ENCODE assay signal across 1 cellular context in genomic region chr2:12717191-12717987, GRCh38.
TF ChIP-seq lines count a peak whose summit lies in the region.

No MANE protein-coding gene starts in this region.

TF ChIP-seq in HepG2, 621 proteins besides CTCF, POLR2A, EP300 and RAD21 (continued from another document and continues in another):
- TF ChIP-seq ZNF34 (CRISPR knock-in tag; IDR thresholded peaks at IDR 0.05; ENCODE audit: borderline replicate concordance) (no peak), IKZF1 (IDR thresholded peaks at IDR 0.05) (no peak), FLYWCH1 (CRISPR knock-in tag; IDR thresholded peaks at IDR 0.05) (no peak), PHF5A (CRISPR knock-in tag; IDR thresholded peaks at IDR 0.05; ENCODE audit: low read depth, unreplicated experiment) (no peak), TERF1 (CRISPR knock-in tag; IDR thresholded peaks at IDR 0.05) (no peak), KLF16 (CRISPR knock-in tag; IDR thresholded peaks at IDR 0.05) (no peak), SAFB2 (CRISPR knock-in tag; IDR thresholded peaks at IDR 0.05; ENCODE audit: borderline replicate concordance, low read depth) (no peak), REL (CRISPR knock-in tag; conservative IDR thresholded peaks at IDR 0.05) (no peak), RNF2 (conservative IDR thresholded peaks at IDR 0.05; ENCODE audit: low read depth) (peak; percentile 49; the same call in 1 of the 2 replicates), HBP1 (CRISPR knock-in tag; IDR thresholded peaks at IDR 0.05; ENCODE audit: low read depth) (no peak), NFKB2 (CRISPR knock-in tag; IDR thresholded peaks at IDR 0.05; ENCODE audit: borderline replicate concordance) (peak; percentile 65; the same call in 1 of the 2 replicates), ZNF550 (CRISPR knock-in tag; IDR thresholded peaks at IDR 0.05; ENCODE audit: borderline replicate concordance) (no peak), HNRNPLL (IDR thresholded peaks at IDR 0.05; ENCODE audit: low read depth, low read length, poor library complexity, severe bottlenecking) (peak; percentile 41), NPAS2 (CRISPR knock-in tag; IDR thresholded peaks at IDR 0.05; ENCODE audit: borderline replicate concordance) (no peak), RFXAP (CRISPR knock-in tag; IDR thresholded peaks at IDR 0.05; ENCODE audit: borderline replicate concordance) (0 out of 2 replicates have a peak, but pooled peaks have one; percentile 24), ZNF569 (CRISPR knock-in tag; IDR thresholded peaks at IDR 0.05; ENCODE audit: borderline replicate concordance) (no peak), ZBTB7B (CRISPR knock-in tag; IDR thresholded peaks at IDR 0.05) (peak; percentile 21), ZSCAN20 (CRISPR knock-in tag; IDR thresholded peaks at IDR 0.05; ENCODE audit: borderline replicate concordance) (no peak), KDM5B (CRISPR knock-in tag; IDR thresholded peaks at IDR 0.05; ENCODE audit: borderline replicate concordance) (no peak), ZNF3 (CRISPR knock-in tag; IDR thresholded peaks at IDR 0.05) (no peak), MTA1 (CRISPR knock-in tag; IDR thresholded peaks at IDR 0.05; ENCODE audit: borderline replicate concordance) (peak; percentile 37; the same call in 1 of the 2 replicates), ZNF547 (CRISPR knock-in tag; IDR thresholded peaks at IDR 0.05) (no peak), ZNF326 (CRISPR knock-in tag; IDR thresholded peaks at IDR 0.05; ENCODE audit: borderline replicate concordance) (no peak), ZNF230 (CRISPR knock-in tag; IDR thresholded peaks at IDR 0.05) (no peak), NONO (IDR thresholded peaks at IDR 0.05) (no peak), NONO (CRISPR knock-in tag; conservative IDR thresholded peaks at IDR 0.05) (no peak), ZBTB2 (CRISPR knock-in tag; IDR thresholded peaks at IDR 0.05; ENCODE audit: low read depth) (no peak), LCORL (IDR thresholded peaks at IDR 0.05) (no peak), LCORL (CRISPR knock-in tag; IDR thresholded peaks at IDR 0.05) (no peak), ZBTB21 (CRISPR knock-in tag; IDR thresholded peaks at IDR 0.05) (no peak), NR3C1 (CRISPR knock-in tag; IDR thresholded peaks at IDR 0.05) (no peak), ZFP82 (CRISPR knock-in tag; IDR thresholded peaks at IDR 0.05; ENCODE audit: borderline replicate concordance) (no peak), ZFX (CRISPR knock-in tag; IDR thresholded peaks at IDR 0.05; ENCODE audit: low read depth) (no peak), STAG1 (CRISPR knock-in tag; IDR thresholded peaks at IDR 0.05) (peak; percentile 22), NFKBIZ (CRISPR knock-in tag; IDR thresholded peaks at IDR 0.05) (no peak), HOXA3 (CRISPR knock-in tag; IDR thresholded peaks at IDR 0.05) (0 out of 2 replicates have a peak, but pooled peaks have one; percentile 15), FOXP4 (CRISPR knock-in tag; IDR thresholded peaks at IDR 0.05) (no peak; the same call in none of the 2 replicates), JARID2 (CRISPR knock-in tag; IDR thresholded peaks at IDR 0.05; ENCODE audit: insufficient replicate concordance) (no peak), CBX1 (IDR thresholded peaks at IDR 0.05; ENCODE audit: low read depth) (no peak)
- TF ChIP-seq, protein P1, sequence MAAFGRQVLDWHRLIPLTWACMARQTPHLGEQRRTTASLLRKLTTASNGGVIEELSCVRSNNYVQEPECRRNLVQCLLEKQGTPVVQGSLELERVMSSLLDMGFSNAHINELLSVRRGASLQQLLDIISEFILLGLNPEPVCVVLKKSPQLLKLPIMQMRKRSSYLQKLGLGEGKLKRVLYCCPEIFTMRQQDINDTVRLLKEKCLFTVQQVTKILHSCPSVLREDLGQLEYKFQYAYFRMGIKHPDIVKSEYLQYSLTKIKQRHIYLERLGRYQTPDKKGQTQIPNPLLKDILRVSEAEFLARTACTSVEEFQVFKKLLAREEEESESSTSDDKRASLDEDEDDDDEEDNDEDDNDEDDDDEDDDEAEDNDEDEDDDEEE (CRISPR knock-in tag; IDR thresholded peaks at IDR 0.05), result no peak
- TF ChIP-seq, protein P2, sequence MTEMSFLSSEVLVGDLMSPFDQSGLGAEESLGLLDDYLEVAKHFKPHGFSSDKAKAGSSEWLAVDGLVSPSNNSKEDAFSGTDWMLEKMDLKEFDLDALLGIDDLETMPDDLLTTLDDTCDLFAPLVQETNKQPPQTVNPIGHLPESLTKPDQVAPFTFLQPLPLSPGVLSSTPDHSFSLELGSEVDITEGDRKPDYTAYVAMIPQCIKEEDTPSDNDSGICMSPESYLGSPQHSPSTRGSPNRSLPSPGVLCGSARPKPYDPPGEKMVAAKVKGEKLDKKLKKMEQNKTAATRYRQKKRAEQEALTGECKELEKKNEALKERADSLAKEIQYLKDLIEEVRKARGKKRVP (CRISPR knock-in tag; IDR thresholded peaks at IDR 0.05), result no peak
- TF ChIP-seq, protein P3, sequence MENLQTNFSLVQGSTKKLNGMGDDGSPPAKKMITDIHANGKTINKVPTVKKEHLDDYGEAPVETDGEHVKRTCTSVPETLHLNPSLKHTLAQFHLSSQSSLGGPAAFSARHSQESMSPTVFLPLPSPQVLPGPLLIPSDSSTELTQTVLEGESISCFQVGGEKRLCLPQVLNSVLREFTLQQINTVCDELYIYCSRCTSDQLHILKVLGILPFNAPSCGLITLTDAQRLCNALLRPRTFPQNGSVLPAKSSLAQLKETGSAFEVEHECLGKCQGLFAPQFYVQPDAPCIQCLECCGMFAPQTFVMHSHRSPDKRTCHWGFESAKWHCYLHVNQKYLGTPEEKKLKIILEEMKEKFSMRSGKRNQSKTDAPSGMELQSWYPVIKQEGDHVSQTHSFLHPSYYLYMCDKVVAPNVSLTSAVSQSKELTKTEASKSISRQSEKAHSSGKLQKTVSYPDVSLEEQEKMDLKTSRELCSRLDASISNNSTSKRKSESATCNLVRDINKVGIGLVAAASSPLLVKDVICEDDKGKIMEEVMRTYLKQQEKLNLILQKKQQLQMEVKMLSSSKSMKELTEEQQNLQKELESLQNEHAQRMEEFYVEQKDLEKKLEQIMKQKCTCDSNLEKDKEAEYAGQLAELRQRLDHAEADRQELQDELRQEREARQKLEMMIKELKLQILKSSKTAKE (CRISPR knock-in tag; IDR thresholded peaks at IDR 0.05; ENCODE audit: borderline replicate concordance), result no peak
- TF ChIP-seq, protein P4, sequence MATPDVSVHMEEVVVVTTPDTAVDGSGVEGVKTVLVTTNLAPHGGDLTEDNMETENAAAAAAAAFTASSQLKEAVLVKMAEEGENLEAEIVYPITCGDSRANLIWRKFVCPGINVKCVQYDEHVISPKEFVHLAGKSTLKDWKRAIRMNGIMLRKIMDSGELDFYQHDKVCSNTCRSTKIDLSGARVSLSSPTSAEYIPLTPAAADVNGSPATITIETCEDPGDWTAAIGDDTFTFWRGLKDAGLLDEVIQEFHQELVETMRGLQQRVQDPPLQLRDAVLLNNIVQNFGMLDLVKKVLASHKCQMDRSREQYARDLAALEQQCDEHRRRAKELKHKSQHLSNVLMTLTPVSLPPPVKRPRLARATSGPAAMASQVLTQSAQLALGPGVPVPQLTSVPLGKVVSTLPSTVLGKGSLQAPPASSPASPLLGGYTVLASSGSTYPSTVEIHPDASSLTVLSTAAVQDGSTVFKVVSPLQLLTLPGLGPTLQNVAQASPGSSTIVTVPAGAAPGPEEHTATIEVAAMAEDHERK (CRISPR knock-in tag; IDR thresholded peaks at IDR 0.05; ENCODE audit: low read depth), result no peak
- TF ChIP-seq, protein P5, sequence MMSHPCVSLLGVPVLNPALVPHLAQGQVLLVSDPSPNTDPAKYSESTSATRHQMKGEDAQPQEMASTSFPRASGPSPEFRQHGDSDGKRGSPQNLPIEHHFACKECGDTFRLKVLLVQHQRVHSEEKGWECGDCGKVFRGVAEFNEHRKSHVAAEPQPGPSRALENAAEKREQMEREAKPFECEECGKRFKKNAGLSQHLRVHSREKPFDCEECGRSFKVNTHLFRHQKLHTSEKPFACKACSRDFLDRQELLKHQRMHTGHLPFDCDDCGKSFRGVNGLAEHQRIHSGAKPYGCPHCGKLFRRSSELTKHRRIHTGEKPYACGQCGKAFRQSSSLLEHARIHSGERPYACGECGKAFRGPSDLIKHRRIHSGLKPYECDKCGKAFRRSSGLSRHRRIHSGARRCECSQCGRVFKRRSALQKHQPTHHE (CRISPR knock-in tag; IDR thresholded peaks at IDR 0.05; ENCODE audit: borderline replicate concordance), result no peak
- TF ChIP-seq, protein P6, sequence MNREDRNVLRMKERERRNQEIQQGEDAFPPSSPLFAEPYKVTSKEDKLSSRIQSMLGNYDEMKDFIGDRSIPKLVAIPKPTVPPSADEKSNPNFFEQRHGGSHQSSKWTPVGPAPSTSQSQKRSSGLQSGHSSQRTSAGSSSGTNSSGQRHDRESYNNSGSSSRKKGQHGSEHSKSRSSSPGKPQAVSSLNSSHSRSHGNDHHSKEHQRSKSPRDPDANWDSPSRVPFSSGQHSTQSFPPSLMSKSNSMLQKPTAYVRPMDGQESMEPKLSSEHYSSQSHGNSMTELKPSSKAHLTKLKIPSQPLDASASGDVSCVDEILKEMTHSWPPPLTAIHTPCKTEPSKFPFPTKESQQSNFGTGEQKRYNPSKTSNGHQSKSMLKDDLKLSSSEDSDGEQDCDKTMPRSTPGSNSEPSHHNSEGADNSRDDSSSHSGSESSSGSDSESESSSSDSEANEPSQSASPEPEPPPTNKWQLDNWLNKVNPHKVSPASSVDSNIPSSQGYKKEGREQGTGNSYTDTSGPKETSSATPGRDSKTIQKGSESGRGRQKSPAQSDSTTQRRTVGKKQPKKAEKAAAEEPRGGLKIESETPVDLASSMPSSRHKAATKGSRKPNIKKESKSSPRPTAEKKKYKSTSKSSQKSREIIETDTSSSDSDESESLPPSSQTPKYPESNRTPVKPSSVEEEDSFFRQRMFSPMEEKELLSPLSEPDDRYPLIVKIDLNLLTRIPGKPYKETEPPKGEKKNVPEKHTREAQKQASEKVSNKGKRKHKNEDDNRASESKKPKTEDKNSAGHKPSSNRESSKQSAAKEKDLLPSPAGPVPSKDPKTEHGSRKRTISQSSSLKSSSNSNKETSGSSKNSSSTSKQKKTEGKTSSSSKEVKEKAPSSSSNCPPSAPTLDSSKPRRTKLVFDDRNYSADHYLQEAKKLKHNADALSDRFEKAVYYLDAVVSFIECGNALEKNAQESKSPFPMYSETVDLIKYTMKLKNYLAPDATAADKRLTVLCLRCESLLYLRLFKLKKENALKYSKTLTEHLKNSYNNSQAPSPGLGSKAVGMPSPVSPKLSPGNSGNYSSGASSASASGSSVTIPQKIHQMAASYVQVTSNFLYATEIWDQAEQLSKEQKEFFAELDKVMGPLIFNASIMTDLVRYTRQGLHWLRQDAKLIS (CRISPR knock-in tag; IDR thresholded peaks at IDR 0.05), result no peak
- TF ChIP-seq, protein P7, sequence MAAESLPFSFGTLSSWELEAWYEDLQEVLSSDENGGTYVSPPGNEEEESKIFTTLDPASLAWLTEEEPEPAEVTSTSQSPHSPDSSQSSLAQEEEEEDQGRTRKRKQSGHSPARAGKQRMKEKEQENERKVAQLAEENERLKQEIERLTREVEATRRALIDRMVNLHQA (CRISPR knock-in tag; IDR thresholded peaks at IDR 0.05), result no peak
- TF ChIP-seq, protein P8, sequence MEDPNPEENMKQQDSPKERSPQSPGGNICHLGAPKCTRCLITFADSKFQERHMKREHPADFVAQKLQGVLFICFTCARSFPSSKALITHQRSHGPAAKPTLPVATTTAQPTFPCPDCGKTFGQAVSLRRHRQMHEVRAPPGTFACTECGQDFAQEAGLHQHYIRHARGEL (CRISPR knock-in tag; IDR thresholded peaks at IDR 0.05), result no peak
